8 cellular contexts compared by ENCODE assay signal in the genomic region with DNA sequence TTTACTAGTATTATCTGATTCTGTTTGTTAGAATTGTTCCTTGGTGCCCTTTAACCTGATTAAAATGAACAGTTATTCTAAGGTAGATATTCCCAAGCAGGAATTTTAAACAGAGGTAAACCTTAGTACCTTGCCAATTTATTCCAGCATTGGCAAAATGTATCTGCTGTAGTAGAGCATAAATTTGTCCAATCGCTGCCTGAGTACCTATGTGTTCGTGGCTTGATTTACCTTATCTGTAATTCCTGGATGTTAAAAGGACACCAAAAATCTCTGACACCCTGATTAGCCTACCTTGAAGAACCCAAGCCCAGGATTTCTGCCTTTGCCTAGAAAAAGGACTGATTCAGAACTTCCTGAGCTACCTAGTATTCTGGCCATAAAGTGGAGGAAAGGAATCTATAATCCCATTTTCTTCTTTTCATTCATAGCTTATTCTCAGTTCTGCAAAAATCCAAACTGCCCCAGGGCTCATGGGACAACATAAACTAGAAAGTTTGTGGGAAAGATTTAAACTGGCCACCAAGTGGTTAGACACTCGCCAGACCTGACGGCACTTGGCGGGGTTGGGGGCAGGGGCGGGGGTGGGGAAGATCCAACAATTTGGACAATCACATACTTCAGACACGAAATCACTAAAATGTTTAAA. TPM values are rescaled to one million over a fixed set of nuclear protein-coding genes. Genes with fewer than 3 reads are reported as not detected.
A peak's percentile ranks its signal among the peaks of the same experiment; 100 is the strongest.
DNase-seq lines count a peak whose midpoint lies in the region; ATAC-seq and TF ChIP-seq lines count a peak whose summit lies in the region.

No MANE protein-coding gene starts in this region.

- H3K36me3 ChIP-seq in adrenal gland (replicated peaks in 1 of 2) (no peaks in the 10 kb centered on the region), WERI-Rb-1 (no peaks in the 10 kb centered on the region)

- H3K27ac ChIP-seq in adrenal gland (peak overlapping the region in 4 of 5 donors; percentile 5 to 77 (median 46)), WERI-Rb-1 (no peak overlapping the region)

- TF ChIP-seq CTCF in adrenal gland (IDR thresholded peaks at IDR 0.05) (no peak), osteocyte (IDR thresholded peaks at IDR 0.05) (no peak), WERI-Rb-1 (IDR thresholded peaks at IDR 0.05; ENCODE audit: low read depth, low read length) (no peak)

- H3K4me3 Mint-ChIP-seq in osteocyte (ENCODE audit: unreplicated experiment): peak overlapping the region; percentile 4

- no peaks in the 10 kb centered on the region for H3K36me3 Mint-ChIP-seq in osteocyte (ENCODE audit: unreplicated experiment)

- H3K9me3 Mint-ChIP-seq in osteocyte (ENCODE audit: unreplicated experiment): peaks cover 1% of the 10 kb centered on the region

- intact Hi-C loops in adrenal gland (cut with DNase I): no loop called here

- DNase-seq in adrenal gland: no peak
- no peak for DNase-seq in osteocyte (ENCODE audit: extremely low spot score, unreplicated experiment)
- DNase-seq in WERI-Rb-1: no peak
- no peak for DNase-seq in C1 segment of cervical spinal cord (lab: John Stamatoyannopoulos, UW)
- DNase-seq in NCI-H1694 (lab: John Stamatoyannopoulos, UW): no peak
- no peak for DNase-seq in occipital lobe (lab: John Stamatoyannopoulos, UW)

- TF ChIP-seq POLR2A in adrenal gland (IDR thresholded peaks at IDR 0.05): no peak

- H3K27ac Mint-ChIP-seq in osteocyte (ENCODE audit: unreplicated experiment): no peak overlapping the region

- H3K27me3 Mint-ChIP-seq in osteocyte (ENCODE audit: unreplicated experiment): peaks cover 13% of the 10 kb centered on the region

- peak; percentile 4 for ATAC-seq in GM19351 (IDR thresholded peaks at IDR 0.05; ENCODE audit: unreplicated experiment)
- peak; percentile 3 for ATAC-seq in HG03097 (IDR thresholded peaks at IDR 0.05; ENCODE audit: low FRiP score, unreplicated experiment)

- H3K4me1 ChIP-seq in adrenal gland (replicated peaks in 1 of 2): peaks cover 0 to 6% of the 10 kb centered on the region in 2 donors

- no peaks in the 10 kb centered on the region for H3K27me3 ChIP-seq in adrenal gland
- no peaks in the 10 kb centered on the region for H3K27me3 ChIP-seq in WERI-Rb-1 (ENCODE audit: insufficient read depth, low read depth, severe bottlenecking)

- peaks cover 7% of the 10 kb centered on the region for H3K4me1 Mint-ChIP-seq in osteocyte (ENCODE audit: unreplicated experiment)

- H3K9me3 ChIP-seq in adrenal gland (replicated peaks in 1 of 3): peaks cover 0 to 4% (median 0%) of the 10 kb centered on the region in 3 donors
- H3K9me3 ChIP-seq in WERI-Rb-1 (ENCODE audit: severe bottlenecking): no peaks in the 10 kb centered on the region

- peak overlapping the region in 3 of 4 donors; percentile 42 to 77 (median 62) for H3K4me3 ChIP-seq in adrenal gland
- H3K4me3 ChIP-seq in WERI-Rb-1 (ENCODE audit: low read depth, low read length): no peak overlapping the region

- 25 to 32% (median 27%) methylated on average over 7 of the region's 7 CpGs for WGBS in adrenal gland, 4 donors

RNA-seq across cellular contexts. Expression of gene ZCCHC2, which starts 16.2 kb away (rescaled TPM):
- total RNA-seq in adrenal gland (10 to 100 TPM; 13.6 to 53.3 (median 20.4) TPM), osteocyte (10.3 and 11.2 TPM in 2 replicates), occipital lobe (13.1 TPM)
- 10 to 100 TPM in 1 of 3 donors, 1 to 10 TPM in 2; 4.7 to 12.5 (median 6.8) TPM for polyA plus RNA-seq in adrenal gland
